25 cellular contexts compared by ENCODE assay signal in the genomic region with DNA sequence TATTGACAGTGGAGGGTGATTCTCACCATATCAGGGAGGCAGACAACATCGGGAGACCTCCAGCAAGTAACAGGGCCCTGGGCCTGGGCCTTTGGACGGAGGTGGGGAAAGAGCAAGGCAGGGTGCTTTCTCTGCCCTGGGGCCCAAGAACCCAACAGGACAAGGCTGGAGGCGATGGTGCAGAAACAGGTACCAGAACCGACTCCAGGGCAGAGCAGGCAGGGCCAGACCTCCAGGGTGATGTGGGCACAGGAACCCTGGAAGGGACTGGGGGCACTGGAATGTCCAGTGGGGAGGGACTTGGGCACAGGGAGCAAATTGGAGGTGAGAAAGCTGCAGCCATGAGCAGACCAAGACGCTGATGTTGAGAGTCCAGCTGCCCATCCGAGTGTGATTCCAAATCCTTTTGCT. TPM values are rescaled to one million over a fixed set of nuclear protein-coding genes. Genes with fewer than 3 reads are reported as not detected.
"Had no signal": no experiment of that assay in that cellular context is flagged by ENCODE, and none has a peak within 500 bp of the region (broad histone marks: within the 10 kb centered on the region; RNA-seq: fewer than 3 reads in every experiment).

No MANE protein-coding gene starts in this region.

- H3K4me3 ChIP-seq: K562, SJSA1, SK-N-MC had no signal

- H3K9me3 Mint-ChIP-seq: IgD-negative memory B cell had no signal

- H3K9me3 ChIP-seq: SJSA1 had no signal

- ATAC-seq: K562 had no signal

- FAIRE-seq: K562, RCC 7860 had no signal

- H3K27ac ChIP-seq: KMS-11, SJSA1, SK-N-MC had no signal

- H3K36me3 ChIP-seq: SJSA1 had no signal

- H3K4me1 Mint-ChIP-seq: IgD-negative memory B cell had no signal

- DNase-seq: Kasumi-1, MM.1S, NCI-H1092 treated with DMSO at 0.1 percent for 48 hours, NCI-H1436, NCI-H187, NCI-H2029, NCI-H2081 treated with DMSO at 0.1 percent for 48 hours, NCI-H2171, NCI-H226, NCI-H446, NCI-H510A, NCI-H524 treated with DMSO at 0.1 percent for 48 hours, NCI-H774, Right ventricle myocardium superior, RPMI8226, SIG-M5, SW 1271 had no signal

- H3K27me3 Mint-ChIP-seq: IgD-negative memory B cell had no signal

- H3K9ac ChIP-seq: KMS-11 had no signal

- H3K4me3 Mint-ChIP-seq: IgD-negative memory B cell had no signal

- H3K27ac Mint-ChIP-seq: IgD-negative memory B cell had no signal

- H3K4me1 ChIP-seq: SJSA1 had no signal

- H3K36me3 Mint-ChIP-seq: IgD-negative memory B cell had no signal

RNA-seq across cellular contexts. Expression of a gene that starts 44.4 kb away (rescaled TPM):
- total RNA-seq: HT1080, K562, M059J, Right ventricle myocardium superior, SJSA1 had no signal
- polyA plus RNA-seq: IgD-negative memory B cell, K562 had no signal
